Comparison of ENCODE assay signal across 14 cellular contexts in genomic region chr6:82553863-82554531, GRCh38.
DNase-seq lines count a peak whose midpoint lies in the region; ATAC-seq and TF ChIP-seq lines count a peak whose summit lies in the region.
"Had no signal": no experiment of that assay in that cellular context is flagged by ENCODE, and none has a peak within 500 bp of the region (broad histone marks: within the 10 kb centered on the region; RNA-seq: fewer than 3 reads in every experiment).

No MANE protein-coding gene starts in this region.

- H2BK120ac ChIP-seq in mesendoderm (ENCODE audit: low read depth, low read length), result no peak overlapping the region

- TF ChIP-seq CTCF in uterus (IDR thresholded peaks at IDR 0.05), result no peak

- intact Hi-C loops in uterus (cut with DNase I; ENCODE audit: low total_unique reads), result no loop called here

- no peak overlapping the region for H3K9ac ChIP-seq in mesendoderm (ENCODE audit: low read length)
- H3K9ac ChIP-seq: BLaER1 treated with 17β-estradiol and CSF1 and Interleukin-3, amounts not matched to agents 10 nM and 100 nM had no signal

- H3K36me3 ChIP-seq in mesendoderm (ENCODE audit: control insufficient read depth, insufficient read depth, low read length), result no peaks in the 10 kb centered on the region
- H3K36me3 ChIP-seq in uterus, result no peaks in the 10 kb centered on the region
- H3K36me3 ChIP-seq: BLaER1 treated with 17β-estradiol and CSF1 and Interleukin-3, amounts not matched to agents 10 nM and 100 nM had no signal

- H3K27ac ChIP-seq in mesendoderm (ENCODE audit: low read depth, low read length), result no peak overlapping the region
- no peak overlapping the region for H3K27ac ChIP-seq in uterus
- H3K27ac ChIP-seq: BLaER1 treated with 17β-estradiol and CSF1 and Interleukin-3, amounts not matched to agents 10 nM and 100 nM had no signal

- H4K5ac ChIP-seq in mesendoderm (ENCODE audit: low read length), result no peak overlapping the region

- POLR2A ChIA-PET in HEK293T (lab: Yijun Ruan, JAX), result no interaction called here

- CTCF ChIA-PET in HEK293T (lab: Yijun Ruan, JAX), result no interaction called here

- no peak overlapping the region for H2BK5ac ChIP-seq in mesendoderm (ENCODE audit: low read length)

- no peak for ATAC-seq in GM21737 (IDR thresholded peaks at IDR 0.05; ENCODE audit: unreplicated experiment)
- ATAC-seq: HCT116 had no signal

- no peaks in the 10 kb centered on the region for H3K27me3 ChIP-seq in mesendoderm (ENCODE audit: insufficient read depth, low read length, poor library complexity)
- no peaks in the 10 kb centered on the region for H3K27me3 ChIP-seq in uterus
- H3K27me3 ChIP-seq: BLaER1 treated with 17β-estradiol and CSF1 and Interleukin-3, amounts not matched to agents 10 nM and 100 nM had no signal

- no peak overlapping the region for H3K23ac ChIP-seq in mesendoderm (ENCODE audit: low read length)

- H4K8ac ChIP-seq in mesendoderm (ENCODE audit: low read depth, low read length), result no peak overlapping the region

- TF ChIP-seq POLR2A in uterus (IDR thresholded peaks at IDR 0.05), result no peak

- no peak overlapping the region for H3K4ac ChIP-seq in mesendoderm (ENCODE audit: low read depth, low read length)

- no peak overlapping the region for H2AK5ac ChIP-seq in mesendoderm (ENCODE audit: low read length)

- DNase-seq in HEK293T (ENCODE audit: extremely low spot score) (no peak), brain pericyte (ENCODE audit: low read depth, low spot score) (peak; percentile 45), mesendoderm (peak; percentile 39), smooth muscle cell of the brain vasculature (ENCODE audit: low read depth, low spot score) (peak; percentile 53), NCI-H526 (lab: John Stamatoyannopoulos, UW) (no peak), uterus (no peak), DMS53 (lab: John Stamatoyannopoulos, UW) (no peak)
- DNase-seq: CD4-positive, alpha-beta T cell; DMS79 treated with DMSO at 0.1 percent for 48 hours; IMR-90; KBM-7 had no signal

- WGBS in mesendoderm (ENCODE audit: extremely low coverage, insufficient coverage, low lambda C conversion rate), result no CpG with 5 or more reads among the region's 2 CpGs

- no peaks in the 10 kb centered on the region for H3K79me2 ChIP-seq in mesendoderm (ENCODE audit: control insufficient read depth, insufficient read depth, low read length)

- H3K56ac ChIP-seq in mesendoderm (ENCODE audit: low read length), result no peak overlapping the region

- no peaks in the 10 kb centered on the region for H3K9me3 ChIP-seq in uterus
- H3K9me3 ChIP-seq: BLaER1 treated with 17β-estradiol and CSF1 and Interleukin-3, amounts not matched to agents 10 nM and 100 nM had no signal

- H3K79me1 ChIP-seq in mesendoderm (ENCODE audit: low read length), result no peaks in the 10 kb centered on the region

- H3K4me2 ChIP-seq in mesendoderm (ENCODE audit: low read length), result no peak overlapping the region
- H3K4me2 ChIP-seq: BLaER1 treated with 17β-estradiol and CSF1 and Interleukin-3, amounts not matched to agents 10 nM and 100 nM had no signal

- H3K18ac ChIP-seq in mesendoderm (ENCODE audit: low read length), result no peak overlapping the region

- H3K4me1 ChIP-seq in mesendoderm (ENCODE audit: control insufficient read depth, low read depth, low read length) (no peaks in the 10 kb centered on the region), uterus (no peaks in the 10 kb centered on the region)
- H3K4me1 ChIP-seq: BLaER1 treated with 17β-estradiol and CSF1 and Interleukin-3, amounts not matched to agents 10 nM and 100 nM had no signal

- H3K4me3 ChIP-seq in mesendoderm (ENCODE audit: low read length) (no peak overlapping the region), uterus (no peak overlapping the region)
- H3K4me3 ChIP-seq: BLaER1 treated with 17β-estradiol and CSF1 and Interleukin-3, amounts not matched to agents 10 nM and 100 nM had no signal

- H2BK15ac ChIP-seq in mesendoderm (replicated peaks; ENCODE audit: low read depth), result no peak overlapping the region

TF ChIP-seq in HEK293T, 16 proteins besides CTCF, POLR2A, EP300 and RAD21:
- TF ChIP-seq PKNOX1 (IDR thresholded peaks at IDR 0.05) (0 out of 2 replicates have a peak, but pooled peaks have one; percentile 24), BHLHE40 (IDR thresholded peaks at IDR 0.05; ENCODE audit: borderline replicate concordance) (no peak), NFRKB (IDR thresholded peaks at IDR 0.05) (no peak)

Comparison
In these comparisons a context has a peak if more than half of its experiments do, and no peak if none do; other contexts are left out.
1. DNase-seq: peak in brain pericyte (single experiment), mesendoderm (single experiment) and smooth muscle cell of the brain vasculature (single experiment); none in HEK293T (single experiment), NCI-H526 (0 of 2), uterus (0 of 2) and DMS53 (single experiment).